ENCODE assay signal across 9 cellular contexts in the genomic region with DNA sequence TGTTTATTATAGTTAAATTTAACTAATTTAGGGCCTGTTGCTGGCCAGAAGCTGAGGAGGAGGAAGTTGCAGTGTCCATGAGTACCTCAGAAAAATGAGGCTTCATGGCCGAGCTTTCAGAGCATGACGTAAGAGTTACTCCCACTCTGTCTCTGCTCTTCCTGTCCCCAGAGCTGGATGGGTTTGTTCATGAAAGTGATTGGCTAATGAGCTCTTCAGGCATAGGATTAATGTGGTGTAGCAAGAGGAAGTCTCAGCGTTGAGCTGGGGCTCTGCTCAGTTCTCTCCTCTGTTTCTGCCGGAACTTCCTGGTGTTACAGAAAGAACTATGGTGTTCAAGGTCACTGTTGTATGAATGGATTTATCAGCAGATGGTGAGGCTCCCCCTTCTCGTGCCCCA.
DNase-seq lines count a peak whose midpoint lies in the region; ATAC-seq and TF ChIP-seq lines count a peak whose summit lies in the region.
"Had no signal": no experiment of that assay in that cellular context is flagged by ENCODE, and none has a peak within 500 bp of the region (broad histone marks: within the 10 kb centered on the region; RNA-seq: fewer than 3 reads in every experiment).

No MANE protein-coding gene starts in this region.

- no peak for ATAC-seq in GM18511 (IDR thresholded peaks at IDR 0.05; ENCODE audit: unreplicated experiment)

- TF ChIP-seq CTCF in choroid plexus epithelial cell (conservative IDR thresholded peaks at IDR 0.05; ENCODE audit: low read depth, low read length) = no peak
- TF ChIP-seq CTCF in neural crest cell (conservative IDR thresholded peaks at IDR 0.05) = no peak
- TF ChIP-seq CTCF in thyroid gland (IDR thresholded peaks at IDR 0.05) = no peak

- peaks cover 54% of the 10 kb centered on the region for H3K4me1 Mint-ChIP-seq in activated CD4-positive, alpha-beta T cell treated with anti-CD3 and anti-CD28 coated beads, Interleukin-2, amount 10 ng/mL, durations not matched to agents 7 days and 5 days
- H3K4me1 Mint-ChIP-seq in neural crest cell = peaks cover 18% of the 10 kb centered on the region

- H3K4me3 Mint-ChIP-seq in activated CD4-positive, alpha-beta T cell treated with anti-CD3 and anti-CD28 coated beads, Interleukin-2, amount 10 ng/mL, durations not matched to agents 7 days and 5 days = no peak overlapping the region
- no peak overlapping the region for H3K4me3 Mint-ChIP-seq in neural crest cell

- H3K36me3 Mint-ChIP-seq in activated CD4-positive, alpha-beta T cell treated with anti-CD3 and anti-CD28 coated beads, Interleukin-2, amount 10 ng/mL, durations not matched to agents 7 days and 5 days (ENCODE audit: low read depth) = peaks cover 16% of the 10 kb centered on the region
- H3K36me3 Mint-ChIP-seq in neural crest cell (ENCODE audit: low read depth) = no peaks in the 10 kb centered on the region

- intact Hi-C loops in thyroid gland (cut with DNase I) = no loop called here

- no peak overlapping the region for H3K27ac ChIP-seq in thyroid gland
- H3K27ac ChIP-seq: C4-2B had no signal

- H3K4me3 ChIP-seq in choroid plexus epithelial cell (ENCODE audit: low read depth, low read length) (no peak overlapping the region), thyroid gland (replicated peaks in 1 of 3) (no peak overlapping the region)

- CTCF ChIA-PET in activated CD4-positive, alpha-beta T cell treated with anti-CD3 and anti-CD28 coated beads, Interleukin-2, amount 10 ng/mL, durations not matched to agents 7 days and 5 days (lab: Charles Lee) = interaction anchor here (1.1 to 2.3 kb wide), 2 partner anchors 9 to 18 kb away, joined by 4 to 6 read pairs; no protein-coding TSS in a partner anchor

- no peaks in the 10 kb centered on the region for H3K27me3 Mint-ChIP-seq in activated CD4-positive, alpha-beta T cell treated with anti-CD3 and anti-CD28 coated beads, Interleukin-2, amount 10 ng/mL, durations not matched to agents 7 days and 5 days
- no peaks in the 10 kb centered on the region for H3K27me3 Mint-ChIP-seq in neural crest cell (ENCODE audit: low read depth)

- POLR2A ChIA-PET in activated CD4-positive, alpha-beta T cell treated with anti-CD3 and anti-CD28 coated beads, Interleukin-2, amount 10 ng/mL, durations not matched to agents 7 days and 5 days (lab: Charles Lee) = no interaction called here

- no peaks in the 10 kb centered on the region for H3K9me3 ChIP-seq in thyroid gland

- no peaks in the 10 kb centered on the region for H3K36me3 ChIP-seq in thyroid gland

- DNase-seq in activated CD4-positive, alpha-beta T cell treated with anti-CD3 and anti-CD28 coated beads, Interleukin-2, amount 10 ng/mL, durations not matched to agents 7 days and 5 days = peak; percentile 36
- no peak for DNase-seq in activated CD4-positive, alpha-beta T cell treated with anti-CD3 and anti-CD28 coated beads, Interleukin-2, amount 50 U/mL, for 4 hours
- peak; percentile 68 for DNase-seq in NCI-H524 treated with DMSO at 0.1 percent for 48 hours (lab: John Stamatoyannopoulos, UW)
- DNase-seq in choroid plexus epithelial cell (ENCODE audit: low read depth) = peak; percentile 70
- DNase-seq in neural crest cell (ENCODE audit: low read depth, low spot score) = no peak
- no peak for DNase-seq in GM19240 (ENCODE audit: insufficient read length, low spot score)
- DNase-seq in thyroid gland = no peak

- WGBS in thyroid gland, 2 donors = 75 to 79% methylated on average over 5 of the region's 5 CpGs

- H3K27me3 ChIP-seq in thyroid gland = no peaks in the 10 kb centered on the region

- no peak for TF ChIP-seq POLR2A in thyroid gland (IDR thresholded peaks at IDR 0.05)

- peaks cover 10 to 12% of the 10 kb centered on the region in 2 donors for H3K4me1 ChIP-seq in thyroid gland

- peak overlapping the region; percentile 76 for H3K27ac Mint-ChIP-seq in activated CD4-positive, alpha-beta T cell treated with anti-CD3 and anti-CD28 coated beads, Interleukin-2, amount 10 ng/mL, durations not matched to agents 7 days and 5 days
- H3K27ac Mint-ChIP-seq in neural crest cell (ENCODE audit: unreplicated experiment) = peak overlapping the region; percentile 37

- H3K9me3 Mint-ChIP-seq in activated CD4-positive, alpha-beta T cell treated with anti-CD3 and anti-CD28 coated beads, Interleukin-2, amount 10 ng/mL, durations not matched to agents 7 days and 5 days = peaks cover 11% of the 10 kb centered on the region
- no peaks in the 10 kb centered on the region for H3K9me3 Mint-ChIP-seq in neural crest cell

Comparison
In these comparisons a context has a peak if more than half of its experiments do, and no peak if none do; other contexts are left out.
1. DNase-seq: peak in activated CD4-positive, alpha-beta T cell treated with anti-CD3 and anti-CD28 coated beads, Interleukin-2, amount 10 ng/mL, durations not matched to agents 7 days and 5 days (single experiment), NCI-H524 treated with DMSO at 0.1 percent for 48 hours (single experiment) and choroid plexus epithelial cell (single experiment); none in activated CD4-positive, alpha-beta T cell treated with anti-CD3 and anti-CD28 coated beads, Interleukin-2, amount 50 U/mL, for 4 hours (0 of 2), neural crest cell (single experiment), GM19240 (single experiment) and thyroid gland (0 of 2).